Comparison of ENCODE assay signal across 1 cellular context in the genomic region with DNA sequence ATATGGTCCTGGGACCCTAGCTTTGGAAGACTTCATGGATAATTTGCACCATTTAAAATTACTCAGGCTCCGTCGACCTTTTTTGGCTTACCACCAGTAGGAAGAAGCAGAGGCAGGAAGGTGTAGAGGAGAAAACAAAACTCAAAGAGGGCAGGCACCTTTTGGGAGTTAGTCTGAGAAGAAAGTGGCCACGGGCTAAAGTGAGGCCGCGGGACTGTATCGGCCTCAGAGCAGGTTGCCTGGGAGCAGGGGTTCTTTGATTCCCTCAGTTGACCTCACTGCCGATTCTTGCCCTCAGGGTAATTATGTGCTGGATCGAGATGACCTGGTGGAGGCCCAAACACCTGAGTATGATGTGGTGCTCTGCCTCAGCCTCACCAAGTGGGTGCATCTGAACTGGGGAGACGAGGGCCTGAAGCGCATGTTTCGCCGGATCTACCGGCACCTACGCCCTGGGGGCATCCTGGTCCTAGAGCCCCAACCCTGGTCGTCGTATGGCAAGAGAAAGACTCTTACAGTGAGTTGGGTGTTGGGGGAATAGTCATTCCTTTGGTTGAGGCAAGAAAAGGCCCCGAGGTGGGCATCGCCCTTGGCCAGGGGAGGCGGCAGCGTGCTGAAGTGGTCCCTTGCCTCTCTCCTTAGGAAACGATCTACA.
TF ChIP-seq lines count a peak whose summit lies in the region.

No MANE protein-coding gene starts in this region.

TF ChIP-seq in GM23338, 12 proteins besides CTCF, POLR2A, EP300 and RAD21 (continued from another document):
- TF ChIP-seq, protein P1, sequence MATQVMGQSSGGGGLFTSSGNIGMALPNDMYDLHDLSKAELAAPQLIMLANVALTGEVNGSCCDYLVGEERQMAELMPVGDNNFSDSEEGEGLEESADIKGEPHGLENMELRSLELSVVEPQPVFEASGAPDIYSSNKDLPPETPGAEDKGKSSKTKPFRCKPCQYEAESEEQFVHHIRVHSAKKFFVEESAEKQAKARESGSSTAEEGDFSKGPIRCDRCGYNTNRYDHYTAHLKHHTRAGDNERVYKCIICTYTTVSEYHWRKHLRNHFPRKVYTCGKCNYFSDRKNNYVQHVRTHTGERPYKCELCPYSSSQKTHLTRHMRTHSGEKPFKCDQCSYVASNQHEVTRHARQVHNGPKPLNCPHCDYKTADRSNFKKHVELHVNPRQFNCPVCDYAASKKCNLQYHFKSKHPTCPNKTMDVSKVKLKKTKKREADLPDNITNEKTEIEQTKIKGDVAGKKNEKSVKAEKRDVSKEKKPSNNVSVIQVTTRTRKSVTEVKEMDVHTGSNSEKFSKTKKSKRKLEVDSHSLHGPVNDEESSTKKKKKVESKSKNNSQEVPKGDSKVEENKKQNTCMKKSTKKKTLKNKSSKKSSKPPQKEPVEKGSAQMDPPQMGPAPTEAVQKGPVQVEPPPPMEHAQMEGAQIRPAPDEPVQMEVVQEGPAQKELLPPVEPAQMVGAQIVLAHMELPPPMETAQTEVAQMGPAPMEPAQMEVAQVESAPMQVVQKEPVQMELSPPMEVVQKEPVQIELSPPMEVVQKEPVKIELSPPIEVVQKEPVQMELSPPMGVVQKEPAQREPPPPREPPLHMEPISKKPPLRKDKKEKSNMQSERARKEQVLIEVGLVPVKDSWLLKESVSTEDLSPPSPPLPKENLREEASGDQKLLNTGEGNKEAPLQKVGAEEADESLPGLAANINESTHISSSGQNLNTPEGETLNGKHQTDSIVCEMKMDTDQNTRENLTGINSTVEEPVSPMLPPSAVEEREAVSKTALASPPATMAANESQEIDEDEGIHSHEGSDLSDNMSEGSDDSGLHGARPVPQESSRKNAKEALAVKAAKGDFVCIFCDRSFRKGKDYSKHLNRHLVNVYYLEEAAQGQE (IDR thresholded peaks at IDR 0.05; ENCODE audit: unreplicated experiment), result no peak
- TF ChIP-seq CREB1 (CRISPR knock-in tag; IDR thresholded peaks at IDR 0.05; ENCODE audit: low read depth), result no peak
TF ChIP-seq in GM23338: peak in this region for 0.
